Comparison of ENCODE assay signal across 16 cellular contexts in the genomic region with DNA sequence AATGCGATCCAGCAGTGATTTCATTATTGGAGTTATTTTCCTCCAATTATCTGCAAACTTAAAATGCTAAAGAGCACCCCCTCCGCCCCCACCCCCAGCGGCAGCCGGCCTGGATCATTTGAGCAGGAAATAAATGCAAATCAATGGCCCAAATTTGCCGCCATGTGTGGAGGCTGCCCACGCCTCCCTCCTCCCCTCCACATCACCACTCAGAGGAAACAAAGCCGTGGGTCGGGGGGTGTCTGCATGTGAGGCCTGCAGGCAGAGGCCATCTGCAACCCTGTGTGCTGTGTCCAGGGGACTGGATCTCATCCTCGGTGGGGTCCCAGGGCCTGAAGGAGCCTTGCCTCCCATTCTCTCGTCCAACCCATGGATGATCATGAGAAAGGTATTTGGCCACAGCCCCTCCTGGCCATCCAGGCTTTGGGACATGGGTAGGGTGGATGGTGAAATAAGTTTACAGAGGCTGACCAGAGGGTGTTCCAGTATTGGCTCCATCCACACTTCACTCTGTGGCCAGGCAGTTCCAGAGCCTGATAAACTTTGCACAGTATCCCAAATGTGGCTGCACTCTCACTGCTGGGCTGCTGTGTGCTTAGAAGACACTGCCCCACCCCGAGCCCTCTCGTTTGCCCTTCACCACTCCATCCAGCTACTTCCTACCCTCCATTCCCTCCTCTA.
A peak's percentile ranks its signal among the peaks of the same experiment; 100 is the strongest.
DNase-seq lines count a peak whose midpoint lies in the region; ATAC-seq and TF ChIP-seq lines count a peak whose summit lies in the region.
"Had no signal": no experiment of that assay in that cellular context is flagged by ENCODE, and none has a peak within 500 bp of the region (broad histone marks: within the 10 kb centered on the region; RNA-seq: fewer than 3 reads in every experiment).

No MANE protein-coding gene starts in this region.

- no peaks in the 10 kb centered on the region for H4K20me1 ChIP-seq in neural progenitor cell (ENCODE audit: low read depth)

- H3K9ac ChIP-seq in neural progenitor cell = no peak overlapping the region

- peaks cover 57% of the 10 kb centered on the region for H3K4me1 Mint-ChIP-seq in brain
- H3K4me1 Mint-ChIP-seq in neural progenitor cell = peaks cover 50% of the 10 kb centered on the region
- H3K4me1 Mint-ChIP-seq in activated naive CD8-positive, alpha-beta T cell treated with anti-CD3 and anti-CD28 coated beads, Interleukin-2, amount 50 U/mL, for 24 hours = peaks cover 15% of the 10 kb centered on the region

- H3K9me3 ChIP-seq in right atrium auricular region (no peaks in the 10 kb centered on the region), neural progenitor cell (ENCODE audit: low read depth) (no peaks in the 10 kb centered on the region), aorta (ENCODE audit: control insufficient read depth, low read length) (no peaks in the 10 kb centered on the region), adrenal gland (replicated peaks in 1 of 3) (no peaks in the 10 kb centered on the region)

- H3K79me2 ChIP-seq in neural progenitor cell (ENCODE audit: low read depth) = no peaks in the 10 kb centered on the region

- intact Hi-C loops in cardiac septum (cut with DNase I) (no loop called here), aorta (cut with DNase I) (no loop called here), adrenal gland (cut with DNase I) (no loop called here)

- no peaks in the 10 kb centered on the region for H3F3A ChIP-seq in neural progenitor cell (ENCODE audit: low read depth)

- no peak overlapping the region for H2AFZ ChIP-seq in neural progenitor cell (replicated peaks)

- WGBS in aorta, 2 donors = 94% methylated on average over 12 of the region's 12 CpGs
- whole genome bisulfite sequencing in adrenal gland, 4 donors = 87 to 92% (median 90%) methylated on average over 8 to 12 of the region's 12 CpGs

- H3K36me3 Mint-ChIP-seq in brain (no peaks in the 10 kb centered on the region), neural progenitor cell (no peaks in the 10 kb centered on the region)
- H3K36me3 Mint-ChIP-seq in activated naive CD8-positive, alpha-beta T cell treated with anti-CD3 and anti-CD28 coated beads, Interleukin-2, amount 50 U/mL, for 24 hours (ENCODE audit: low read depth) = no peaks in the 10 kb centered on the region

- no peak for TF ChIP-seq POLR2A in adrenal gland (IDR thresholded peaks at IDR 0.05)

- H3K9me3 Mint-ChIP-seq in brain (peaks cover 0 to 7% (median 0%) of the 10 kb centered on the region in 5 experiments), neural progenitor cell (no peaks in the 10 kb centered on the region)
- no peaks in the 10 kb centered on the region for H3K9me3 Mint-ChIP-seq in activated naive CD8-positive, alpha-beta T cell treated with anti-CD3 and anti-CD28 coated beads, Interleukin-2, amount 50 U/mL, for 24 hours

- H3K27me3 ChIP-seq in right atrium auricular region (no peaks in the 10 kb centered on the region), neural progenitor cell (no peaks in the 10 kb centered on the region), aorta (ENCODE audit: control insufficient read depth in 1 of 2, insufficient read depth in 2 of 2, low read length in 1 of 2) (no peaks in the 10 kb centered on the region), adrenal gland (no peaks in the 10 kb centered on the region)

- H3K27ac ChIP-seq in right atrium auricular region (no peak overlapping the region), neural progenitor cell (no peak overlapping the region), aorta (ENCODE audit: low read depth in 1 of 2, low read length in 2 of 2) (no peak overlapping the region), adrenal gland (no peak overlapping the region)
- H3K27ac ChIP-seq: C4-2B had no signal

- H3K4me3 ChIP-seq in right atrium auricular region = no peak overlapping the region
- no peak overlapping the region for H3K4me3 ChIP-seq in neural progenitor cell
- no peak overlapping the region for H3K4me3 ChIP-seq in aorta (ENCODE audit: low read length in 2 of 2)
- no peak overlapping the region for H3K4me3 ChIP-seq in adrenal gland
- H3K4me3 ChIP-seq: GM12878 had no signal

- DNase-seq in right atrium auricular region (ENCODE audit: low spot score) (peak; percentile 69), cardiac septum (ENCODE audit: low spot score) (no peak), neural progenitor cell (ENCODE audit: low spot score) (no peak), aorta (no peak), adrenal gland (no peak), NCI-H2107 treated with DMSO at 0.1 percent for 48 hours (lab: John Stamatoyannopoulos, UW; ENCODE audit: unreplicated experiment) (no peak)
- no peak for DNase-seq in activated naive CD8-positive, alpha-beta T cell treated with anti-CD3 and anti-CD28 coated beads, Interleukin-2, amount 50 U/mL, for 24 hours
- DNase-seq: COR-L47, HCEC 1CT, NCI-H146, NCI-H2081 treated with DMSO at 0.1 percent for 48 hours, NCI-H226, NCI-H526 treated with DMSO at 0.1 percent for 48 hours had no signal

- H3K4me2 ChIP-seq in neural progenitor cell = no peak overlapping the region

- H3K4me3 Mint-ChIP-seq in brain = no peak overlapping the region
- H3K4me3 Mint-ChIP-seq in neural progenitor cell = no peak overlapping the region
- no peak overlapping the region for H3K4me3 Mint-ChIP-seq in activated naive CD8-positive, alpha-beta T cell treated with anti-CD3 and anti-CD28 coated beads, Interleukin-2, amount 50 U/mL, for 24 hours

- no peak for TF ChIP-seq CTCF in right atrium auricular region (IDR thresholded peaks at IDR 0.05)
- no peak for TF ChIP-seq CTCF in brain (conservative IDR thresholded peaks at IDR 0.05)
- no peak for TF ChIP-seq CTCF in neural progenitor cell (IDR thresholded peaks at IDR 0.05)
- TF ChIP-seq CTCF in adrenal gland (IDR thresholded peaks at IDR 0.05) = no peak

- H3K4me1 ChIP-seq in right atrium auricular region = no peaks in the 10 kb centered on the region
- no peaks in the 10 kb centered on the region for H3K4me1 ChIP-seq in neural progenitor cell
- H3K4me1 ChIP-seq in aorta (ENCODE audit: control insufficient read depth in 1 of 2, insufficient read depth in 2 of 2, low read length in 2 of 2) = no peaks in the 10 kb centered on the region
- H3K4me1 ChIP-seq in adrenal gland (replicated peaks in 1 of 2) = peaks cover 0 to 7% of the 10 kb centered on the region in 2 donors

- ATAC-seq in aorta (ENCODE audit: low FRiP score) = peak; percentile 20
- ATAC-seq in activated naive CD8-positive, alpha-beta T cell treated with anti-CD3 and anti-CD28 coated beads, Interleukin-2, amount 50 U/mL, for 24 hours = no peak
- ATAC-seq: GM12878 had no signal

- H3K27ac Mint-ChIP-seq in brain (peak overlapping the region; percentile 71 to 91 (median 85)), neural progenitor cell (peak overlapping the region; percentile 23)
- H3K27ac Mint-ChIP-seq in activated naive CD8-positive, alpha-beta T cell treated with anti-CD3 and anti-CD28 coated beads, Interleukin-2, amount 50 U/mL, for 24 hours = no peak overlapping the region

- H3K27me3 Mint-ChIP-seq in brain (peaks cover 7% of the 10 kb centered on the region), neural progenitor cell (ENCODE audit: insufficient read depth, low read depth) (peaks cover 2% of the 10 kb centered on the region)
- no peaks in the 10 kb centered on the region for H3K27me3 Mint-ChIP-seq in activated naive CD8-positive, alpha-beta T cell treated with anti-CD3 and anti-CD28 coated beads, Interleukin-2, amount 50 U/mL, for 24 hours

- H3K36me3 ChIP-seq in right atrium auricular region (no peaks in the 10 kb centered on the region), neural progenitor cell (no peaks in the 10 kb centered on the region), aorta (ENCODE audit: control insufficient read depth in 1 of 2, insufficient read depth in 2 of 2, low read length in 1 of 2) (no peaks in the 10 kb centered on the region), adrenal gland (replicated peaks in 1 of 2) (no peaks in the 10 kb centered on the region)
